In the genomic region with DNA sequence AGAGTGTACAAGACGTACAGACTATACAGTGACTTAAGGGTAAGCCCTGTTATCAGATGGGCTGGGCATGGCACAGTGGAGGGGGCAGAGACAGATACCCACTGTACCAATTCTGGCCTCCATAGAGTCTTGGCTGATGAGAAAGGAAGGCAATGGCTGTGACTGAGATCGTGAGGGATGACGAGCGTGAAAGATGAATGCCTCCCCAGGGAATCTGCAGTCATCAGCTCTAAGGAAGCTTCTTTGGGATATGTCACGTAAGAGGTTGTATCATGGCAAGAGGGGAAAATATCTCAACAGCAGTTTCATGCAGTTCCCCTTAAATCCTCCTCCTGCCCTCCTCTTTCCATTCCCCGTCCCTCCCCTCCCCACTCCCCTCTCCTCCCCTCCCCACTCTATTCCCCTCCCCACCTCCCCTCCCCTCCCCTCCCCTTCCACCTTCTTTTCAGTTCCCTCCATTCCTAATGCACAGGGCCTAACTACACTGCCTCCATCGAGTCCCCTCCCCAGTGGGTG, we compare ENCODE assay signal across 9 cellular contexts.
DNase-seq lines count a peak whose midpoint lies in the region; ATAC-seq, FAIRE-seq and TF ChIP-seq lines count a peak whose summit lies in the region.
"Had no signal": no experiment of that assay in that cellular context is flagged by ENCODE, and none has a peak within 500 bp of the region (broad histone marks: within the 10 kb centered on the region; RNA-seq: fewer than 3 reads in every experiment).

No MANE protein-coding gene starts in this region.

- H3K79me2 ChIP-seq in GM23248 (ENCODE audit: insufficient read depth) = no peaks in the 10 kb centered on the region
- no peaks in the 10 kb centered on the region for H3K79me2 ChIP-seq in K562 (ENCODE audit: control insufficient read depth, insufficient read depth, low read length)

- H2BK5ac ChIP-seq in mesenchymal stem cell (ENCODE audit: low read depth, low read length, poor library complexity, severe bottlenecking) = no peak overlapping the region

- in situ Hi-C loops in GM23248 (cut with MboI) (no loop called here), K562 (cut with MboI) (no loop called here)

- H3K27ac ChIP-seq in BLaER1 = 0 out of 2 replicates have a peak overlapping the region, but pooled peaks have one; percentile 2
- no peak overlapping the region for H3K27ac ChIP-seq in GM23248
- H3K27ac ChIP-seq in K562 (ENCODE audit: extremely low read depth, low read depth, low read length) = no peak overlapping the region
- no peak overlapping the region for H3K27ac ChIP-seq in mesenchymal stem cell (ENCODE audit: low read length, poor library complexity, severe bottlenecking)
- H3K27ac ChIP-seq: SK-N-MC had no signal

- TF ChIP-seq POLR2A in K562 (conservative IDR thresholded peaks at IDR 0.05) = no peak

- ATAC-seq in K562 = no peak
- ATAC-seq in GM19397 (IDR thresholded peaks at IDR 0.05; ENCODE audit: unreplicated experiment) = no peak
- ATAC-seq in GM18870 (IDR thresholded peaks at IDR 0.05; ENCODE audit: unreplicated experiment) = no peak

- H3K36me3 ChIP-seq in BLaER1 = no peaks in the 10 kb centered on the region
- H3K36me3 ChIP-seq in GM23248 (ENCODE audit: low read depth) = no peaks in the 10 kb centered on the region
- no peaks in the 10 kb centered on the region for H3K36me3 ChIP-seq in K562 (ENCODE audit: control insufficient read depth, insufficient read depth, low read length)
- no peaks in the 10 kb centered on the region for H3K36me3 ChIP-seq in mesenchymal stem cell (ENCODE audit: control insufficient read depth in 1 of 2, insufficient read depth in 2 of 2, low read depth in 1 of 2, low read length in 2 of 2)

- H3K79me1 ChIP-seq in mesenchymal stem cell (replicated peaks; ENCODE audit: low read length, poor library complexity, severe bottlenecking) = no peaks in the 10 kb centered on the region

- FAIRE-seq in K562 (lab: Jason Lieb, UNC) = no peak
- FAIRE-seq: G401.6 had no signal

- no peak overlapping the region for H3K9ac ChIP-seq in BLaER1
- H3K9ac ChIP-seq in GM23248 = no peak overlapping the region
- no peak overlapping the region for H3K9ac ChIP-seq in K562 (ENCODE audit: insufficient read depth in 1 of 2, low read depth in 2 of 2, low read length in 2 of 2)
- H3K9ac ChIP-seq in mesenchymal stem cell (ENCODE audit: low read length) = no peak overlapping the region

- no peak overlapping the region for H2BK120ac ChIP-seq in mesenchymal stem cell (ENCODE audit: low read depth, low read length)

- H3K27me3 ChIP-seq in BLaER1 = no peaks in the 10 kb centered on the region
- H3K27me3 ChIP-seq in GM23248 (replicated peaks; ENCODE audit: insufficient read depth) = peaks cover 22% of the 10 kb centered on the region
- peaks cover 18 to 23% of the 10 kb centered on the region in 2 experiments; a peak in 4 of 5 replicates for H3K27me3 ChIP-seq in K562 (ENCODE audit: control insufficient read depth in 2 of 2, insufficient read depth in 2 of 2, low read length in 2 of 2)
- H3K27me3 ChIP-seq in mesenchymal stem cell (ENCODE audit: control insufficient read depth in 1 of 2, insufficient read depth in 1 of 2, low read length in 2 of 2) = peaks cover 43 to 48% of the 10 kb centered on the region in 2 experiments

- no peaks in the 10 kb centered on the region for H3K9me2 ChIP-seq in GM23248 (ENCODE audit: insufficient read depth)

- H2AFZ ChIP-seq in GM23248 (no peak overlapping the region), K562 (ENCODE audit: low read depth, low read length) (no peak overlapping the region), mesenchymal stem cell (ENCODE audit: low read depth, low read length) (peak overlapping the region; percentile 43)

- no peak overlapping the region for H4K91ac ChIP-seq in mesenchymal stem cell (ENCODE audit: low read length)

- POLR2A ChIA-PET in K562 (lab: Yijun Ruan, JAX) = interaction anchor here (0.7 kb wide), 1 partner anchor 23 kb away, joined by 3 read pairs; no protein-coding TSS in a partner anchor

- H2BK12ac ChIP-seq in mesenchymal stem cell (ENCODE audit: low read length in 2 of 2) = no peak overlapping the region

- H3K4me1 ChIP-seq in BLaER1 = peaks cover 39% of the 10 kb centered on the region
- H3K4me1 ChIP-seq in GM23248 (ENCODE audit: insufficient read depth) = no peaks in the 10 kb centered on the region
- no peaks in the 10 kb centered on the region for H3K4me1 ChIP-seq in K562 (replicated peaks in 1 of 2; ENCODE audit: control insufficient read depth in 2 of 2, insufficient read depth in 2 of 2, low read length in 2 of 2)
- no peaks in the 10 kb centered on the region for H3K4me1 ChIP-seq in mesenchymal stem cell (ENCODE audit: control insufficient read depth, insufficient read depth, low read depth, low read length)

- no peaks in the 10 kb centered on the region for H3F3A ChIP-seq in GM23248 (ENCODE audit: insufficient read depth)

- no TSS peak for BruUV-seq in K562 (replicated peaks; lab: Mats Ljungman, UMichigan)

- no peaks in the 10 kb centered on the region for H3K9me3 ChIP-seq in BLaER1
- no peaks in the 10 kb centered on the region for H3K9me3 ChIP-seq in GM23248 (ENCODE audit: low read depth)
- no peaks in the 10 kb centered on the region for H3K9me3 ChIP-seq in K562 (replicated peaks; ENCODE audit: control insufficient read depth, insufficient read depth, low read depth, low read length)
- H3K9me3 ChIP-seq in mesenchymal stem cell (ENCODE audit: control insufficient read depth, low read length) = no peaks in the 10 kb centered on the region

- H3K4ac ChIP-seq in mesenchymal stem cell (ENCODE audit: low read depth in 1 of 2, low read length in 2 of 2) = no peak overlapping the region

- no peak for TF ChIP-seq CTCF in K562 (IDR thresholded peaks at IDR 0.05 in 2 of 3, conservative IDR thresholded peaks at IDR 0.05 in 1 of 3; ENCODE audit: insufficient read depth in 2 of 3, low read depth in 1 of 3, low read length in 3 of 3)

- no peaks in the 10 kb centered on the region for H4K20me1 ChIP-seq in BLaER1
- no peaks in the 10 kb centered on the region for H4K20me1 ChIP-seq in GM23248 (ENCODE audit: insufficient read depth)
- peaks cover 4% of the 10 kb centered on the region; the same call in 1 of the 2 replicates for H4K20me1 ChIP-seq in K562 (replicated peaks; ENCODE audit: control insufficient read depth, insufficient read depth, low read length)

- no peak overlapping the region for H3K23ac ChIP-seq in mesenchymal stem cell (ENCODE audit: low read length in 2 of 2)

- H3K18ac ChIP-seq in mesenchymal stem cell (ENCODE audit: low read depth in 1 of 2, low read length in 2 of 2) = peak overlapping the region in 1 of 2 experiments; percentile 54

- 18 to 24% methylated on average over 5 to 7 of the region's 7 CpGs for WGBS in GM23248 (ENCODE audit: low coverage in 1 of 2, low lambda C conversion rate in 2 of 2, missing lambda C conversion rate in 2 of 2), 2 experiments
- WGBS in K562 (ENCODE audit: insufficient coverage, low coverage, missing lambda C conversion rate) = 2% methylated on average over 6 of the region's 7 CpGs
- 55% methylated on average over 4 of the region's 7 CpGs for WGBS in mesenchymal stem cell

- DNase-seq in GM23248 (peak; percentile 3), K562 (ENCODE audit: extremely low read depth in 1 of 4, low spot score in 3 of 4) (no peak), mesenchymal stem cell (peak; percentile 30), NCI-H2029 (lab: John Stamatoyannopoulos, UW) (no peak)

- no peak for TF ChIP-seq EP300 in K562 (IDR thresholded peaks at IDR 0.05; ENCODE audit: low read length)

- H2AK5ac ChIP-seq in mesenchymal stem cell (ENCODE audit: low read length, severe bottlenecking) = no peak overlapping the region

- no peaks in the 10 kb centered on the region for H3K9me1 ChIP-seq in K562 (ENCODE audit: control insufficient read depth, insufficient read depth, low read length)

- H3K4me2 ChIP-seq in BLaER1 = peak overlapping the region; percentile 72
- no peak overlapping the region for H3K4me2 ChIP-seq in GM23248 (ENCODE audit: unreplicated experiment)
- H3K4me2 ChIP-seq in K562 (ENCODE audit: insufficient read depth, low read length) = no peak overlapping the region
- no peak overlapping the region for H3K4me2 ChIP-seq in mesenchymal stem cell (ENCODE audit: low read length, poor library complexity, severe bottlenecking)

- no peak for TF ChIP-seq RAD21 in K562 (CRISPR knock-in tag; conservative IDR thresholded peaks at IDR 0.05 in 1 of 2, IDR thresholded peaks at IDR 0.05 in 1 of 2)

- intact Hi-C loops in K562 (cut with micrococcal nuclease) = loop anchor here (10.0 kb wide), 1 partner anchor 293 kb away; no protein-coding TSS in a partner anchor

- no peak overlapping the region for H2BK15ac ChIP-seq in mesenchymal stem cell (ENCODE audit: low read depth, poor library complexity, severe bottlenecking)

- H3K4me3 ChIP-seq in BLaER1 = no peak overlapping the region
- H3K4me3 ChIP-seq in GM23248 = no peak overlapping the region
- H3K4me3 ChIP-seq in K562 = no peak overlapping the region
- no peak overlapping the region for H3K4me3 ChIP-seq in mesenchymal stem cell (ENCODE audit: insufficient read depth in 1 of 2, low read depth in 1 of 2, low read length in 2 of 2)
- H3K4me3 ChIP-seq: SK-N-MC had no signal

- no peak overlapping the region for H4K8ac ChIP-seq in mesenchymal stem cell (ENCODE audit: low read length)

- no peak overlapping the region for H3K14ac ChIP-seq in mesenchymal stem cell (ENCODE audit: low read length in 2 of 2)

- CTCF ChIA-PET in K562 (lab: Yijun Ruan, JAX; ENCODE audit: low intra/inter-chr PET ratio) = interaction anchor here (1.3 kb wide), 1 partner anchor 196 kb away, joined by 4 read pairs; no protein-coding TSS in a partner anchor

TF ChIP-seq in K562, 482 proteins besides CTCF, POLR2A, EP300 and RAD21 (continues in another document):
- TF ChIP-seq NFE2L1 (tag; IDR thresholded peaks at IDR 0.05; ENCODE audit: borderline replicate concordance, low read depth) = no peak
- peak; percentile 84 for TF ChIP-seq HNRNPK (IDR thresholded peaks at IDR 0.05; ENCODE audit: low read depth, low read length, poor library complexity, severe bottlenecking)
- no peak for TF ChIP-seq MEF2A (IDR thresholded peaks at IDR 0.05; ENCODE audit: control insufficient read depth, low read depth, low read length)
- no peak for TF ChIP-seq ZNF444 (CRISPR knock-in tag; IDR thresholded peaks at IDR 0.05)
- no peak for TF ChIP-seq CBX1 (IDR thresholded peaks at IDR 0.05; ENCODE audit: low read depth)
- no peak for TF ChIP-seq ZNF24 (IDR thresholded peaks at IDR 0.05)
- TF ChIP-seq CHD4 (IDR thresholded peaks at IDR 0.05; ENCODE audit: insufficient read depth, insufficient replicate concordance, low read depth, low read length, poor library complexity, severe bottlenecking) = no peak
- peak; percentile 32 for TF ChIP-seq PCBP2 (IDR thresholded peaks at IDR 0.05; ENCODE audit: low read depth, low read length, poor library complexity, severe bottlenecking)
- no peak for TF ChIP-seq HDAC2 (IDR thresholded peaks at IDR 0.05)
- TF ChIP-seq HOXB6 (CRISPR knock-in tag; IDR thresholded peaks at IDR 0.05; ENCODE audit: borderline replicate concordance) = no peak

Comparison
In these comparisons a context has a peak if more than half of its experiments do, and no peak if none do; other contexts are left out.
1. DNase-seq: peak in GM23248 (single experiment) and mesenchymal stem cell (single experiment); none in K562 (0 of 4) and NCI-H2029 (single experiment).